Comparison of ENCODE assay signal across 14 cellular contexts in the genomic region with DNA sequence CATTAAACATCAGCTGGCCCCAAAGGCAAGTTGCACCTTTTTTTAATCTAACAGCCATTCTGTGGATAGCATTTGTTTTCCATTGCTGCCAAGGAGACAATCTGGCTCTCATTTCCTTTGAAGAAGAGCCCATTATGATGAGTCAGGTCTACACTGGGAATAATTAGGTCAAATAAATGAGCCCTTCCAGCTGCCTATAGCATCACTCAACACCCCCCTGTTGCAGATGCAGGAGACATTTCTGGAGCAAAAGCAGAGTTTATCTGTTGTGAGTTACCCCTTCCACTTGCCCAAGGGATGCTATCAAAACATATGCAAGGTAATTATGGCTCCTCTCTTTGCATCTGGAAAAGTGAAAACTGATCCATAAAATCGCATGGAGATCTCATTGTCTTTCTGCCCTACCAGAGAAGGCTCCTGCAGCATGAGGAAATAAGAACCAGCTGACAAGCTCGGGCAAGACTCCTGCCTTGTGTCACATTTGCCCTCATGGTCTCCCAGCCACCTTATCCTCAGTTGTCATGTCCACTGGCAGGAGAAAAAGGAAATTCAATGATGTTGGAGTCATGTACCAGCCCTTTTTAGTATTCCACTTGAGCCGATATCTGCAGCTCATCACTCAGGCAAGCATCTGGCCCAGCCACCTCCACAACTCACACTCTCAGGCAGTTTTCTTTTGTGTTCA.
A peak's percentile ranks its signal among the peaks of the same experiment; 100 is the strongest.
DNase-seq lines count a peak whose midpoint lies in the region; ATAC-seq, FAIRE-seq and TF ChIP-seq lines count a peak whose summit lies in the region.
"Had no signal": no experiment of that assay in that cellular context is flagged by ENCODE, and none has a peak within 500 bp of the region (broad histone marks: within the 10 kb centered on the region; RNA-seq: fewer than 3 reads in every experiment).

No MANE protein-coding gene starts in this region.

- H3K4me1 ChIP-seq in Peyer's patch: no peaks in the 10 kb centered on the region

- DNase-seq in COLO829 (ENCODE audit: low spot score) (peak; percentile 82), M059J (ENCODE audit: low read depth) (peak; percentile 86), bronchial epithelial cell (ENCODE audit: low read depth) (peak; percentile 41), left kidney (ENCODE audit: low read depth, low spot score) (peak; percentile 15), Peyer's patch (no peak), GM19239 (ENCODE audit: insufficient read length, low spot score) (no peak), GM10248 (ENCODE audit: extremely low spot score) (no peak)
- DNase-seq: activated CD4-positive, alpha-beta T cell treated with anti-CD3 and anti-CD28 coated beads for 4 hours; Calu3; MG63 had no signal

- no peaks in the 10 kb centered on the region for H3K9me3 ChIP-seq in Peyer's patch

- TF ChIP-seq POLR2A in Peyer's patch (IDR thresholded peaks at IDR 0.05): no peak

- no peaks in the 10 kb centered on the region for H3K36me3 ChIP-seq in bronchial epithelial cell (ENCODE audit: control insufficient read depth, insufficient read depth, low read length)
- H3K36me3 ChIP-seq in Peyer's patch: no peaks in the 10 kb centered on the region
- H3K36me3 ChIP-seq: MG63 had no signal

- H3K4me3 ChIP-seq in bronchial epithelial cell (ENCODE audit: low read depth, low read length) (no peak overlapping the region), Peyer's patch (no peak overlapping the region)
- H3K4me3 ChIP-seq: MG63 had no signal

- CTCF ChIA-PET in GM10248 (lab: Yijun Ruan, JAX): interaction anchor here (0.9 kb wide), 1 partner anchor 20 kb away, joined by 3 read pairs; no protein-coding TSS in a partner anchor

- no peak for ATAC-seq in GM18870 (IDR thresholded peaks at IDR 0.05; ENCODE audit: unreplicated experiment)
- ATAC-seq: activated T-helper 17 cell treated with anti-CD3 and anti-CD28 coated beads, Interleukin-2, amount 50 U/mL, for 72 hours had no signal

- POLR2A ChIA-PET in GM10248 (lab: Yijun Ruan, JAX): no interaction called here

- H3K27me3 ChIP-seq in bronchial epithelial cell (ENCODE audit: control insufficient read depth, insufficient read depth, low read length) (no peaks in the 10 kb centered on the region), Peyer's patch (no peaks in the 10 kb centered on the region)
- H3K27me3 ChIP-seq: MG63 had no signal

- no peak for TF ChIP-seq CTCF in bronchial epithelial cell (IDR thresholded peaks at IDR 0.05; ENCODE audit: insufficient read depth, low read length, severe bottlenecking)
- TF ChIP-seq CTCF in Peyer's patch (IDR thresholded peaks at IDR 0.05): no peak
- TF ChIP-seq CTCF in GM10248 (IDR thresholded peaks at IDR 0.05; ENCODE audit: control extremely low read depth, extremely low read depth, low read depth, missing control alignments): no peak

- no peak for FAIRE-seq in bronchial epithelial cell (lab: Jason Lieb, UNC)
- FAIRE-seq in GM19239 (lab: Jason Lieb, UNC): no peak
- FAIRE-seq: colon, GM12892 had no signal

- H3K27ac ChIP-seq in Peyer's patch: no peak overlapping the region

Comparison
In these comparisons a context has a peak if more than half of its experiments do, and no peak if none do; other contexts are left out.
1. DNase-seq: peak in COLO829 (single experiment), M059J (single experiment), bronchial epithelial cell (single experiment) and left kidney (single experiment); none in Peyer's patch (0 of 3), GM19239 (single experiment) and GM10248 (single experiment).